In the genomic region with DNA sequence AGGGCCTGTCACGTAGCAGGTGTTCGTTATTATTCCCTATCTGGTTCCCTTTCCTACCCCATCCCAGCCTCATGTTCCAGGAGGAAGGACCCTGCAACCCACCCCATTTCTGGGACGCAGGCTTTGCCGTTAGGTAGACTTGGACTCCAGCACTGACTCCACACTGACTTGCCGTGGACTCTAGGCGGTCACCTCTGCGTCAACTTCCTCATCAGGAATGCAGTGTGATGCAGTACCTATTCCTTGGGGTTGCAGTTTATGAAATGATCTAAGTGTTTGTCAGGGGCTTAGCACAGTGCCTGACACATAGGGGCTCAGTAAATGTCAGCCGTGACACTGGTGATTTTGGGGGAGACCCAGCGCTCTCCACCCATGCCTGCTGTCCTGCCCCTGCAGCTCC, we compare ENCODE assay signal across 11 cellular contexts. TPM values are rescaled to one million over a fixed set of nuclear protein-coding genes. Genes with fewer than 3 reads are reported as not detected.
DNase-seq lines count a peak whose midpoint lies in the region; ATAC-seq and TF ChIP-seq lines count a peak whose summit lies in the region.
"Had no signal": no experiment of that assay in that cellular context is flagged by ENCODE, and none has a peak within 500 bp of the region (broad histone marks: within the 10 kb centered on the region; RNA-seq: fewer than 3 reads in every experiment).

No MANE protein-coding gene starts in this region.

- H3K4me2 ChIP-seq in OCI-LY1 (ENCODE audit: low read length): no peak overlapping the region; the same call in 1 of the 2 replicates

- H3F3A ChIP-seq in OCI-LY1 (ENCODE audit: insufficient read depth, low read length): no peaks in the 10 kb centered on the region

- ATAC-seq in CD4-positive, CD25-positive, alpha-beta regulatory T cell (ENCODE audit: low read depth in 2 of 2): no peak
- no peak for ATAC-seq in effector memory CD8-positive, alpha-beta T cell (replicated peaks)
- ATAC-seq in GM18498 (IDR thresholded peaks at IDR 0.05; ENCODE audit: unreplicated experiment): no peak

- H3K27ac ChIP-seq in CD4-positive, CD25-positive, alpha-beta regulatory T cell (ENCODE audit: insufficient read depth, low read length, poor library complexity, severe bottlenecking): no peak overlapping the region
- H3K27ac ChIP-seq in OCI-LY1 (ENCODE audit: low read depth, low read length, poor library complexity, severe bottlenecking) (peak overlapping the region; percentile 10), neutrophil (peak overlapping the region; percentile 88)

- peak overlapping the region; percentile 46 to 84 (median 64) for H3K27ac Mint-ChIP-seq in CD4-positive, CD25-positive, alpha-beta regulatory T cell
- peak overlapping the region; percentile 68 to 85 for H3K27ac Mint-ChIP-seq in effector memory CD8-positive, alpha-beta T cell

- no peaks in the 10 kb centered on the region for H3K9me3 ChIP-seq in CD4-positive, CD25-positive, alpha-beta regulatory T cell (ENCODE audit: control insufficient read depth in 2 of 2, low read length in 2 of 2)
- H3K9me3 ChIP-seq in OCI-LY1 (ENCODE audit: low read length) (no peaks in the 10 kb centered on the region), neutrophil (no peaks in the 10 kb centered on the region)

- no peaks in the 10 kb centered on the region for H3K9me3 Mint-ChIP-seq in CD4-positive, CD25-positive, alpha-beta regulatory T cell
- H3K9me3 Mint-ChIP-seq in effector memory CD8-positive, alpha-beta T cell: no peaks in the 10 kb centered on the region

- no peak overlapping the region; the same call in 1 of the 2 replicates for H3K9ac ChIP-seq in OCI-LY1 (ENCODE audit: low read length)

- H3K4me1 ChIP-seq in CD4-positive, CD25-positive, alpha-beta regulatory T cell (ENCODE audit: control insufficient read depth, insufficient read depth, low read length, poor library complexity, severe bottlenecking): peaks cover 64% of the 10 kb centered on the region
- peaks cover 45% of the 10 kb centered on the region for H3K4me1 ChIP-seq in OCI-LY1 (ENCODE audit: insufficient read depth, low read length, severe bottlenecking)
- H3K4me1 ChIP-seq in neutrophil (ENCODE audit: control insufficient read depth in 1 of 2, insufficient read depth in 1 of 2, low read depth in 1 of 2, low read length in 1 of 2): peaks cover 59 to 70% of the 10 kb centered on the region in 2 experiments

- H3K27me3 ChIP-seq in CD4-positive, CD25-positive, alpha-beta regulatory T cell (ENCODE audit: control insufficient read depth, insufficient read depth, low read length): no peaks in the 10 kb centered on the region
- H3K27me3 ChIP-seq in OCI-LY1 (ENCODE audit: insufficient read depth, low read length): no peaks in the 10 kb centered on the region
- H3K27me3 ChIP-seq in neutrophil: no peaks in the 10 kb centered on the region

- H3K27me3 Mint-ChIP-seq in CD4-positive, CD25-positive, alpha-beta regulatory T cell: no peaks in the 10 kb centered on the region
- H3K27me3 Mint-ChIP-seq in effector memory CD8-positive, alpha-beta T cell: no peaks in the 10 kb centered on the region

- TF ChIP-seq CTCF in OCI-LY1 (IDR thresholded peaks at IDR 0.05; ENCODE audit: low read length): no peak
- no peak for TF ChIP-seq CTCF in neutrophil (IDR thresholded peaks at IDR 0.05)

- no peak for DNase-seq in CD4-positive, CD25-positive, alpha-beta regulatory T cell
- DNase-seq in effector memory CD8-positive, alpha-beta T cell: no peak
- DNase-seq in MV-4-11 (lab: John Stamatoyannopoulos, UW) (no peak), NCI-H2081 (lab: John Stamatoyannopoulos, UW) (no peak), SIG-M5 treated with dmso at 0.1 percent for 504 hours (lab: John Stamatoyannopoulos, UW; ENCODE audit: unreplicated experiment) (no peak)
- DNase-seq: activated T-cell treated with anti-CD3 and anti-CD28 coated beads, Interleukin-2, amount 50 U/mL, for 48 hours; central memory CD4-positive, alpha-beta T cell had no signal

- no peaks in the 10 kb centered on the region for H4K20me1 ChIP-seq in OCI-LY1 (ENCODE audit: insufficient read depth, low read length)

- H3K4me3 Mint-ChIP-seq in CD4-positive, CD25-positive, alpha-beta regulatory T cell: peak overlapping the region in 1 of 4 donors; percentile 36
- H3K4me3 Mint-ChIP-seq in effector memory CD8-positive, alpha-beta T cell: peak overlapping the region in 1 of 2 donors; percentile 25

- H3K36me3 ChIP-seq in CD4-positive, CD25-positive, alpha-beta regulatory T cell (ENCODE audit: control insufficient read depth, insufficient read depth, low read length): peaks cover 17% of the 10 kb centered on the region
- H3K36me3 ChIP-seq in OCI-LY1 (ENCODE audit: insufficient read depth, low read length) (peaks cover 17% of the 10 kb centered on the region; the same call in 1 of the 2 replicates), neutrophil (peaks cover 45% of the 10 kb centered on the region)

- H3K4me1 Mint-ChIP-seq in CD4-positive, CD25-positive, alpha-beta regulatory T cell: peaks cover 6 to 73% (median 34%) of the 10 kb centered on the region in 4 donors
- H3K4me1 Mint-ChIP-seq in effector memory CD8-positive, alpha-beta T cell (ENCODE audit: low read depth in 2 of 2): peaks cover 49 to 60% of the 10 kb centered on the region in 2 donors

- no peak overlapping the region for H2AFZ ChIP-seq in OCI-LY1 (ENCODE audit: low read length)

- H3K4me3 ChIP-seq in CD4-positive, CD25-positive, alpha-beta regulatory T cell (ENCODE audit: low read depth, low read length): no peak overlapping the region
- H3K4me3 ChIP-seq in OCI-LY1 (ENCODE audit: low read depth, low read length, poor library complexity, severe bottlenecking): no peak overlapping the region
- H3K4me3 ChIP-seq in neutrophil (ENCODE audit: low read depth in 1 of 2, low read length in 1 of 2): peak overlapping the region in 1 of 2 experiments; percentile 69

- peaks cover 8% of the 10 kb centered on the region; the same call in 1 of the 2 replicates for H3K79me2 ChIP-seq in OCI-LY1 (ENCODE audit: insufficient read depth, low read length)

- H3K9me2 ChIP-seq in OCI-LY1 (ENCODE audit: low read depth, low read length): no peaks in the 10 kb centered on the region

- peaks cover 6% of the 10 kb centered on the region for H3K36me3 Mint-ChIP-seq in CD4-positive, CD25-positive, alpha-beta regulatory T cell
- H3K36me3 Mint-ChIP-seq in effector memory CD8-positive, alpha-beta T cell (ENCODE audit: insufficient read depth): peaks cover 43% of the 10 kb centered on the region

RNA-seq across cellular contexts. Expression of gene DGKZ, which starts 16.8 kb away (rescaled TPM):
- total RNA-seq in CD4-positive, CD25-positive, alpha-beta regulatory T cell: 234 TPM
- 10 to 100 TPM; 36.6 to 48.6 (median 44.8) TPM for polyA plus RNA-seq in CD4-positive, CD25-positive, alpha-beta regulatory T cell

RNA-seq across cellular contexts. Expression of gene MDK, which starts 17.4 kb away (rescaled TPM):
- total RNA-seq in CD4-positive, CD25-positive, alpha-beta regulatory T cell: 6.1 TPM
- polyA plus RNA-seq in CD4-positive, CD25-positive, alpha-beta regulatory T cell: not detected

RNA-seq across cellular contexts. Expression of gene CHRM4, which starts 27.5 kb away (rescaled TPM):
- total RNA-seq in CD4-positive, CD25-positive, alpha-beta regulatory T cell: 2.8 TPM
- 1 to 10 TPM in 1 of 4 donors, under 1 TPM in 2, not detected in 1; 0.15 to 1.1 (median 0.84) TPM for polyA plus RNA-seq in CD4-positive, CD25-positive, alpha-beta regulatory T cell
- total RNA-seq: MCF 10A had no signal
